In the genomic region with DNA sequence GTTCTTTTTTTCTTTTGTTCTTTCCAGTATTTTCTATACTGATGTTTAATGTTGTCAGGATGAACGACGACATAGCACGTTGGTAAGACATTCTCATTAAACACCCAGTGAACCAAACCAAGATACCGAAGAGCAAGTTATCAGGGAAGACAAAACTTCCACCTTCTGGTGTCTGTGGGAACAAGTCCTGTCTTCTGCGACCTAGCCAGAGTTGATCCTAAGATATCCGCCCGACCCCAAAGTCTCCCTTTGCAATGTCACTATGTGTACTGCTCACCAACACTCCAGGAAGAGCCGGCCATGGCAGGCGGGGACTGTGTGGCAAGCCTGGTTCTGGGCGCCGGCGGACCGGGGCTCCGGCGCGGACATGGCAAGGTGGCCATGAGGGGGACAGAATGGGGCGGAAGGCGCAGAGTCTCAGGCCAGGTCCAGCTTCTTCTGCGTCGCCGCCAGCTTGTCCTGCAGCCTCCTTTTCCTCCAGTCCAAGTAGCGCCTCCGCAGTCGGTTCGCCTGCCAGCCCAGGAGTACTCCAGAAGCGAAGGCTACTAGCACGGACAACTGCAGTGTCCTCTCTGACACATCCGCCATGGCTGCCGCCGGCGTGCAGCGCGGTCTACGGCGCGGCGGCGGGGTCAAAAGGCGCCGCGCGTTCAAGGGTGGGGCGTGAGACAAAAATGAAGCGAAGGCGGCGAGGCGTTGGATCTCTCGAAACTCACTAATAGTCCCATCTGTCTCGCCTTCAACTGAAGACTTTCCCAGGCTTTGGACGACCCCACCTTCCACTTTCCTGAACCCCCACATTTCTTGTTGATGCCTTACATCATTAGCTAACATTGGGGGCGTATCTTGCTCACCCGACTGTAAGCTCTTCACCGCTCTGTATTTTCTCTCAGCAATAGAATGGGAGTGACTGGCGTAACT, we compare ENCODE assay signal across 8 cellular contexts. TPM values are rescaled to one million over a fixed set of nuclear protein-coding genes. Genes with fewer than 3 reads are reported as not detected.
DNase-seq lines count a peak whose midpoint lies in the region; ATAC-seq and TF ChIP-seq lines count a peak whose summit lies in the region.

A gene with protein sequence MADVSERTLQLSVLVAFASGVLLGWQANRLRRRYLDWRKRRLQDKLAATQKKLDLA (minus strand): TSS at position 610 of the 921 bp plus-strand sequence. CDS start 22 bp downstream, at position 588.

- H3K4me1 ChIP-seq in trophoblast cell (ENCODE audit: control insufficient read depth in 1 of 2, insufficient read depth in 2 of 2, low read length in 2 of 2) (peaks cover 0 to 2% of the 10 kb centered on the region in 2 experiments), transverse colon (peaks cover 0 to 18% (median 12%) of the 10 kb centered on the region in 4 donors)

- H3K36me3 ChIP-seq in trophoblast cell (ENCODE audit: control insufficient read depth in 1 of 2, insufficient read depth in 2 of 2, low read length in 2 of 2) = peaks cover 3 to 12% of the 10 kb centered on the region in 2 experiments
- H3K36me3 ChIP-seq in transverse colon = no peaks in the 10 kb centered on the region

- DNase-seq in GM10266 (ENCODE audit: extremely low spot score) = peak; percentile 77
- DNase-seq in HFF-Myc (ENCODE audit: extremely low read depth, low read depth) = no peak
- DNase-seq in MV-4-11 (lab: John Stamatoyannopoulos, UW) = peak; percentile 47
- DNase-seq in SW 1271 (lab: John Stamatoyannopoulos, UW) = peak; percentile 47 to 70
- DNase-seq in activated naive CD8-positive, alpha-beta T cell treated with anti-CD3 and anti-CD28 coated beads, Interleukin-2, amount 50 U/mL, for 16 hours (ENCODE audit: low read depth, low spot score) = peak; percentile 34
- DNase-seq in Right ventricle myocardium inferior (ENCODE audit: missing footprints) = peak; percentile 87
- peak; percentile 61 to 83 for DNase-seq in trophoblast cell
- peak; percentile 76 for DNase-seq in transverse colon

- H4K12ac ChIP-seq in trophoblast cell (ENCODE audit: low read depth, low read length) = peak within 1 kb of the TSS; percentile 86

- peaks cover 4% of the 10 kb centered on the region for H3K79me1 ChIP-seq in trophoblast cell (ENCODE audit: low read length)

- H3K9me3 ChIP-seq in trophoblast cell (ENCODE audit: insufficient read depth, low read depth, low read length) (no peaks in the 10 kb centered on the region), transverse colon (no peaks in the 10 kb centered on the region)

- peak within 1 kb of the TSS; percentile 62 for H2BK120ac ChIP-seq in trophoblast cell (ENCODE audit: insufficient read depth, low read length, poor library complexity)

- ATAC-seq in Right ventricle myocardium inferior = peak; percentile 93

- no peak within 1 kb of the TSS for H2BK12ac ChIP-seq in trophoblast cell (ENCODE audit: low read length)

- H3K23ac ChIP-seq in trophoblast cell (ENCODE audit: low read length) = no peak within 1 kb of the TSS

- no peak for TF ChIP-seq EP300 in transverse colon (IDR thresholded peaks at IDR 0.05; ENCODE audit: low read depth)

- no CpG with 5 or more reads among the region's 54 CpGs for WGBS in trophoblast cell (ENCODE audit: extremely low coverage, insufficient coverage, insufficient read length)
- WGBS in transverse colon (ENCODE audit: low coverage in 1 of 2), 2 donors = 2 to 11% methylated on average over 6 to 53 of the region's 54 CpGs

- no peak within 1 kb of the TSS for H3K27ac ChIP-seq in trophoblast cell (ENCODE audit: low read depth, low read length)
- peak within 1 kb of the TSS; percentile 75 to 87 (median 83) for H3K27ac ChIP-seq in transverse colon

- in situ Hi-C loops in transverse colon (cut with MboI; ENCODE audit: low pct_ligation_motif_present in 1 of 4, low pct_unique_long_range_greater_than_20kb in 1 of 4, low sequenced_read_pairs in 3 of 4) = no loop called here

- no peak within 1 kb of the TSS for H2AK5ac ChIP-seq in trophoblast cell (ENCODE audit: low read length)

- no peak within 1 kb of the TSS for H2BK5ac ChIP-seq in trophoblast cell (ENCODE audit: low read depth, low read length, poor library complexity)

- peak; percentile 77 for TF ChIP-seq POLR2A in transverse colon (IDR thresholded peaks at IDR 0.05)

- peak within 1 kb of the TSS; percentile 31 for H3K4ac ChIP-seq in trophoblast cell (ENCODE audit: low read depth, low read length)

- H3K18ac ChIP-seq in trophoblast cell (ENCODE audit: low read length) = peak within 1 kb of the TSS; percentile 50

- TF ChIP-seq CTCF in GM10266 (IDR thresholded peaks at IDR 0.05; ENCODE audit: control insufficient read depth, insufficient read depth, low read depth, missing control alignments) (no peak), HFF-Myc (IDR thresholded peaks at IDR 0.05; ENCODE audit: low read depth, low read length, missing control alignments) (no peak), transverse colon (IDR thresholded peaks at IDR 0.05) (peak in 1 of 5 experiments; percentile 5)

- H3K27me3 ChIP-seq in trophoblast cell (ENCODE audit: insufficient read depth, low read length) (no peaks in the 10 kb centered on the region), transverse colon (peaks cover 7% of the 10 kb centered on the region)

- peak within 1 kb of the TSS; percentile 95 for H3K9ac ChIP-seq in trophoblast cell (ENCODE audit: low read length)

- H4K91ac ChIP-seq in trophoblast cell (ENCODE audit: low read depth, low read length) = peak within 1 kb of the TSS; percentile 36

- peaks cover 3% of the 10 kb centered on the region for H3K79me2 ChIP-seq in trophoblast cell (ENCODE audit: control insufficient read depth, insufficient read depth, low read length, poor library complexity)

- H3K4me3 ChIP-seq in HFF-Myc (replicated peaks; ENCODE audit: low read depth, low read length) (peak within 1 kb of the TSS; percentile 79), trophoblast cell (ENCODE audit: low read depth, low read length) (peak within 1 kb of the TSS; percentile 95), transverse colon (peak within 1 kb of the TSS; percentile 47 to 69 (median 58))

- H4K8ac ChIP-seq in trophoblast cell (ENCODE audit: low read depth, low read length) = peak within 1 kb of the TSS; percentile 93

- intact Hi-C loops in Right ventricle myocardium inferior (cut with DNase I) = no loop called here
- intact Hi-C loops in transverse colon (cut with DNase I; ENCODE audit: low total_unique reads) = no loop called here

- peak within 1 kb of the TSS; percentile 98 for H3K4me2 ChIP-seq in trophoblast cell (ENCODE audit: low read length)

- peak within 1 kb of the TSS; percentile 81 for H3K14ac ChIP-seq in trophoblast cell (ENCODE audit: low read length)

- H2AFZ ChIP-seq in trophoblast cell (ENCODE audit: insufficient read depth, low read length, poor library complexity) = peak within 1 kb of the TSS; percentile 34

RNA-seq across cellular contexts. Expression of the gene that starts here (rescaled TPM):
- total RNA-seq in Right ventricle myocardium inferior (225 TPM), transverse colon (100 to 1,000 TPM in 2 of 4 donors, 10 to 100 TPM in 2; 56.1 to 123 (median 99.1) TPM)
- 15.5 and 17.8 TPM in 2 replicates for polyA plus RNA-seq in trophoblast cell (2013)
